ENCODE assay signal across 8 cellular contexts in genomic region chr1:204837440-204838084, GRCh38. TPM values are rescaled to one million over a fixed set of nuclear protein-coding genes. Genes with fewer than 3 reads are reported as not detected.
A peak's percentile ranks its signal among the peaks of the same experiment; 100 is the strongest.
DNase-seq lines count a peak whose midpoint lies in the region; ATAC-seq, FAIRE-seq and TF ChIP-seq lines count a peak whose summit lies in the region.

No MANE protein-coding gene starts in this region.

- H3K9me3 ChIP-seq in MM.1S (replicated peaks; ENCODE audit: insufficient read depth, low read length) (no peaks in the 10 kb centered on the region), K562 (replicated peaks; ENCODE audit: control insufficient read depth, insufficient read depth, low read depth, low read length) (no peaks in the 10 kb centered on the region), HepG2 (ENCODE audit: low read length) (no peaks in the 10 kb centered on the region)

- peak; percentile 71 for DNase-seq in EH (ENCODE audit: low read depth)
- DNase-seq in MM.1S = peak; percentile 66
- DNase-seq in K562 (ENCODE audit: extremely low read depth in 1 of 4, low spot score in 3 of 4) = peak; percentile 63 to 66 (median 64)
- DNase-seq in HepG2 (ENCODE audit: low spot score) = peak; percentile 15
- DNase-seq in NCI-H748 (lab: John Stamatoyannopoulos, UW; ENCODE audit: unreplicated experiment) = no peak

- H3K27ac ChIP-seq in MM.1S (ENCODE audit: low read length) = no peak overlapping the region
- no peak overlapping the region for H3K27ac ChIP-seq in K562 (ENCODE audit: extremely low read depth, low read depth, low read length)
- H3K27ac ChIP-seq in HepG2 (ENCODE audit: extremely low read length, insufficient read depth, low read length) = no peak overlapping the region

- H3K4me1 ChIP-seq in MM.1S (ENCODE audit: low read length) = peaks cover 19% of the 10 kb centered on the region
- H3K4me1 ChIP-seq in K562 (replicated peaks in 1 of 2; ENCODE audit: control insufficient read depth in 2 of 2, insufficient read depth in 2 of 2, low read length in 2 of 2) = no peaks in the 10 kb centered on the region
- no peaks in the 10 kb centered on the region for H3K4me1 ChIP-seq in HepG2 (ENCODE audit: insufficient read depth, low read length)

- POLR2A ChIA-PET in K562 (lab: Yijun Ruan, JAX) = interaction anchor here (0.5 to 1.5 kb wide), 6 partner anchors 16 to 1193 kb away, joined by 3 to 4 read pairs (median 4); no protein-coding TSS in a partner anchor
- POLR2A ChIA-PET in HepG2 (lab: Yijun Ruan, JAX) = interaction anchor here (0.7 kb wide), 1 partner anchor 424 kb away, joined by 3 read pairs; no protein-coding TSS in a partner anchor

- no peak for TF ChIP-seq RAD21 in K562 (CRISPR knock-in tag; conservative IDR thresholded peaks at IDR 0.05 in 1 of 2, IDR thresholded peaks at IDR 0.05 in 1 of 2)
- TF ChIP-seq RAD21 in HepG2 (CRISPR knock-in tag; IDR thresholded peaks at IDR 0.05) = no peak

- H3K9ac ChIP-seq in MM.1S (ENCODE audit: low read length) = no peak overlapping the region
- H3K9ac ChIP-seq in K562 (ENCODE audit: insufficient read depth in 1 of 2, low read depth in 2 of 2, low read length in 2 of 2) = no peak overlapping the region
- no peak overlapping the region for H3K9ac ChIP-seq in HepG2 (ENCODE audit: insufficient read depth, low read depth, low read length)

- H2AFZ ChIP-seq in MM.1S (ENCODE audit: low read length) (no peak overlapping the region), K562 (ENCODE audit: low read depth, low read length) (no peak overlapping the region), HepG2 (ENCODE audit: low read length) (no peak overlapping the region)

- peak; percentile 78 for ATAC-seq in K562
- ATAC-seq in HepG2 = peak; percentile 56; the same call in 2 of the 3 replicates
- ATAC-seq in GM19023 (IDR thresholded peaks at IDR 0.05; ENCODE audit: unreplicated experiment) = no peak
- no peak for ATAC-seq in HG02981 (IDR thresholded peaks at IDR 0.05; ENCODE audit: unreplicated experiment)
- ATAC-seq in HG03571 (IDR thresholded peaks at IDR 0.05; ENCODE audit: unreplicated experiment) = no peak

- H4K20me1 ChIP-seq in MM.1S (ENCODE audit: insufficient read depth, low read length) = no peaks in the 10 kb centered on the region
- H4K20me1 ChIP-seq in K562 (replicated peaks; ENCODE audit: control insufficient read depth, insufficient read depth, low read length) = peaks cover 10% of the 10 kb centered on the region; the same call in 1 of the 2 replicates
- H4K20me1 ChIP-seq in HepG2 (ENCODE audit: insufficient read depth, low read length) = no peaks in the 10 kb centered on the region

- 0% methylated on average over 7 of the region's 7 CpGs for WGBS in K562 (ENCODE audit: insufficient coverage, low coverage, missing lambda C conversion rate)
- WGBS in HepG2 (ENCODE audit: low lambda C conversion rate) = 19% methylated on average over 7 of the region's 7 CpGs

- TF ChIP-seq CTCF in MM.1S (IDR thresholded peaks at IDR 0.05; ENCODE audit: low read length) (no peak), K562 (IDR thresholded peaks at IDR 0.05 in 2 of 3, conservative IDR thresholded peaks at IDR 0.05 in 1 of 3; ENCODE audit: insufficient read depth in 2 of 3, low read depth in 1 of 3, low read length in 3 of 3) (no peak), HepG2 (CRISPR knock-in tag; IDR thresholded peaks at IDR 0.05) (no peak)

- H3K79me2 ChIP-seq in MM.1S (ENCODE audit: low read length) = no peaks in the 10 kb centered on the region
- H3K79me2 ChIP-seq in K562 (ENCODE audit: control insufficient read depth, insufficient read depth, low read length) = no peaks in the 10 kb centered on the region
- H3K79me2 ChIP-seq in HepG2 (ENCODE audit: insufficient read depth, low read length) = no peaks in the 10 kb centered on the region

- intact Hi-C loops in K562 (cut with micrococcal nuclease) = no loop called here
- intact Hi-C loops in HepG2 (cut with micrococcal nuclease; ENCODE audit: unreplicated experiment) = no loop called here

- TF ChIP-seq POLR2A in K562 (conservative IDR thresholded peaks at IDR 0.05) (no peak), HepG2 (IDR thresholded peaks at IDR 0.05; ENCODE audit: insufficient read depth in 1 of 2, low read depth in 2 of 2, low read length in 2 of 2) (no peak)

- no TSS peak for BruUV-seq in K562 (replicated peaks; lab: Mats Ljungman, UMichigan)
- BruUV-seq in HepG2 (replicated peaks; lab: Mats Ljungman, UMichigan) = no TSS peak

- no peaks in the 10 kb centered on the region for H3K9me1 ChIP-seq in K562 (ENCODE audit: control insufficient read depth, insufficient read depth, low read length)

- H3K9me2 ChIP-seq in MM.1S (replicated peaks; ENCODE audit: insufficient read depth, low read length) = no peaks in the 10 kb centered on the region

- H3K4me2 ChIP-seq in MM.1S (ENCODE audit: low read depth, low read length) (no peak overlapping the region), K562 (ENCODE audit: insufficient read depth, low read length) (no peak overlapping the region), HepG2 (ENCODE audit: low read depth, low read length) (no peak overlapping the region)

- in situ Hi-C loops in K562 (cut with MboI) (no loop called here), HepG2 (cut with HindIII; ENCODE audit: extremely low pct_ligation_motif_present, low pct_unique_long_range_greater_than_20kb) (no loop called here)

- no peaks in the 10 kb centered on the region for H3K36me3 ChIP-seq in MM.1S (replicated peaks; ENCODE audit: insufficient read depth, low read length)
- no peaks in the 10 kb centered on the region for H3K36me3 ChIP-seq in K562 (ENCODE audit: control insufficient read depth, insufficient read depth, low read length)
- no peaks in the 10 kb centered on the region for H3K36me3 ChIP-seq in HepG2 (replicated peaks in 1 of 2; ENCODE audit: control insufficient read depth in 1 of 2, insufficient read depth in 2 of 2, low read length in 2 of 2)

- H3K27me3 ChIP-seq in MM.1S (replicated peaks; ENCODE audit: insufficient read depth, low read length) (no peaks in the 10 kb centered on the region), K562 (ENCODE audit: control insufficient read depth in 2 of 2, insufficient read depth in 2 of 2, low read length in 2 of 2) (peaks cover 4 to 9% of the 10 kb centered on the region in 2 experiments; a peak in 4 of 5 replicates), HepG2 (ENCODE audit: control insufficient read depth in 1 of 2, insufficient read depth in 2 of 2, low read length in 2 of 2) (peaks cover 0 to 2% of the 10 kb centered on the region in 2 experiments; a peak in 2 of 5 replicates)

- TF ChIP-seq EP300 in K562 (IDR thresholded peaks at IDR 0.05; ENCODE audit: low read length) = no peak
- TF ChIP-seq EP300 in HepG2 (IDR thresholded peaks at IDR 0.05; ENCODE audit: low read depth in 2 of 2, low read length in 2 of 2) = no peak
- no peak for TF ChIP-seq EP300 in HepG2 (CRISPR knock-in tag; IDR thresholded peaks at IDR 0.05; ENCODE audit: borderline replicate concordance)

- peak; percentile 92 for FAIRE-seq in K562 (lab: Jason Lieb, UNC)
- FAIRE-seq in HepG2 (lab: Jason Lieb, UNC) = no peak

- no peak overlapping the region for H3K4me3 ChIP-seq in MM.1S (ENCODE audit: low read length)
- no peak overlapping the region for H3K4me3 ChIP-seq in K562
- H3K4me3 ChIP-seq in HepG2 (replicated peaks in 1 of 3; ENCODE audit: insufficient read depth in 1 of 3, low read depth in 2 of 3, low read length in 3 of 3) = no peak overlapping the region

- CTCF ChIA-PET in K562 (lab: Yijun Ruan, JAX; ENCODE audit: low intra/inter-chr PET ratio) = no interaction called here
- CTCF ChIA-PET in HepG2 (lab: Yijun Ruan, JAX; ENCODE audit: low intra/inter-chr PET ratio, low total read pairs) = no interaction called here

- H3F3A ChIP-seq in MM.1S (ENCODE audit: insufficient read depth, low read length) = peaks cover 14% of the 10 kb centered on the region

RNA-seq across cellular contexts. Expression of gene NFASC, which starts 33.1 kb away (rescaled TPM):
- total RNA-seq in K562 (2011; cell fraction: chromatin; rRNA removed; ENCODE audit: low replicate concordance) = not detected in 2 replicates
- total RNA-seq in K562 (2011; cell fraction: nucleolus; rRNA removed) = not detected in 2 replicates
- total RNA-seq in K562 (2011; cell fraction: nucleoplasm; rRNA removed) = 0.92 TPM in 1 of 2 replicates, not detected in the other
- total RNA-seq in K562 (2014; rRNA removed) = not detected in 2 replicates
- total RNA-seq in K562 (2014; rRNA removed; fragmentation: Illumina TruSeq; extraction: Trizol) = not detected in 2 replicates
- total RNA-seq in K562 (2015; rRNA removed; fragmentation: Illumina TruSeq; extraction: Trizol) = not detected in 2 replicates
- total RNA-seq in K562 (2021) = 0.04 and 0.16 TPM in 2 replicates
- polyA plus RNA-seq in K562 (2011; rRNA removed) = 0.03 TPM in 1 of 2 replicates, not detected in the other
- polyA plus RNA-seq in K562 (2011; cell fraction: cytosol; rRNA removed) = not detected in 2 replicates
- polyA plus RNA-seq in K562 (2011; cell fraction: nucleus; rRNA removed) = 0.14 TPM in 1 of 2 replicates, not detected in the other
- 0.05 and 0.58 TPM in 2 replicates for polyA plus RNA-seq in K562 (2012)
- polyA plus RNA-seq in K562 (2014; fragmentation: Illumina TruSeq; extraction: Trizol) = 0.06 TPM in 1 of 2 replicates, not detected in the other
- polyA plus RNA-seq in K562 (2014; fragmentation: Nextera tagmentation; extraction: Ambion mirVana) = not detected
- not detected in 2 replicates for polyA plus RNA-seq in K562 (2014; rRNA removed)
- not detected in 2 replicates for polyA minus RNA-seq in K562 (2011; rRNA and poly(A)+ RNA removed)
- polyA minus RNA-seq in K562 (2011; cell fraction: cytosol; rRNA and poly(A)+ RNA removed) = not detected in 2 replicates
- polyA minus RNA-seq in K562 (2011; cell fraction: nucleus; rRNA and poly(A)+ RNA removed) = not detected in 2 replicates
- total RNA-seq in HepG2 (2016; rRNA removed; fragmentation: Illumina TruSeq; extraction: Trizol) = not detected in 2 replicates
- not detected in 2 replicates for total RNA-seq in HepG2 (2016; cell fraction: cytosol; rRNA removed; fragmentation: Illumina TruSeq; extraction: Trizol; ENCODE audit: low read depth)
- total RNA-seq in HepG2 (2016; cell fraction: insoluble cytoplasmic fraction; rRNA removed; fragmentation: Illumina TruSeq; extraction: Trizol) = not detected in 2 replicates
- not detected in 2 replicates for total RNA-seq in HepG2 (2016; cell fraction: membrane; rRNA removed; fragmentation: Illumina TruSeq; extraction: Trizol)
- not detected in 2 replicates for total RNA-seq in HepG2 (2016; cell fraction: nucleus; rRNA removed; fragmentation: Illumina TruSeq; extraction: Trizol)
- polyA plus RNA-seq in HepG2 (2011; rRNA removed) = not detected in 2 replicates
- polyA plus RNA-seq in HepG2 (2011; cell fraction: cytosol; rRNA removed) = 0.03 TPM in 1 of 2 replicates, not detected in the other
- polyA plus RNA-seq in HepG2 (2011; cell fraction: nucleus; rRNA removed) = not detected in 2 replicates
- polyA plus RNA-seq in HepG2 (2012) = 0.04 TPM in 2 replicates
- not detected in 2 replicates for polyA plus RNA-seq in HepG2 (2016; cell fraction: cytosol; fragmentation: Illumina TruSeq; extraction: Trizol; ENCODE audit: low read depth)
- polyA plus RNA-seq in HepG2 (2016; cell fraction: insoluble cytoplasmic fraction; fragmentation: Illumina TruSeq; extraction: Trizol; ENCODE audit: low read depth) = not detected in 2 replicates
- not detected in 2 replicates for polyA plus RNA-seq in HepG2 (2016; cell fraction: membrane; fragmentation: Illumina TruSeq; extraction: Trizol; ENCODE audit: low read depth)
- not detected in 2 replicates for polyA plus RNA-seq in HepG2 (2016; cell fraction: nucleus; fragmentation: Illumina TruSeq; extraction: Trizol; ENCODE audit: insufficient read depth, low read depth)
- not detected in 2 replicates for polyA minus RNA-seq in HepG2 (2011; rRNA and poly(A)+ RNA removed; ENCODE audit: low replicate concordance)
- polyA minus RNA-seq in HepG2 (2011; cell fraction: cytosol; rRNA and poly(A)+ RNA removed) = not detected in 2 replicates
- under 0.01 TPM in 1 of 2 replicates, not detected in the other for polyA minus RNA-seq in HepG2 (2011; cell fraction: nucleus; rRNA and poly(A)+ RNA removed)

Comparison
In these comparisons a context has a peak if more than half of its experiments do, and no peak if none do; other contexts are left out.
1. ATAC-seq: peak in K562 (single experiment) and HepG2 (single experiment); none in GM19023 (single experiment), HG02981 (single experiment) and HG03571 (single experiment).